Comparison of ENCODE assay signal across 1 cellular context in genomic region chr22:21015051-21016006, GRCh38.
TF ChIP-seq lines count a peak whose summit lies in the region.

TSS of gene P2RX6 (plus strand) at chr22:21015165. CDS start at chr22:21015175, 10 bp downstream.

TF ChIP-seq in SK-N-SH, 30 proteins besides CTCF, POLR2A, EP300 and RAD21 (continued from another document):
- no peak for TF ChIP-seq USF2 (IDR thresholded peaks at IDR 0.05; ENCODE audit: borderline replicate concordance, low read depth, low read length)
